11 cellular contexts compared by ENCODE assay signal in the genomic region with DNA sequence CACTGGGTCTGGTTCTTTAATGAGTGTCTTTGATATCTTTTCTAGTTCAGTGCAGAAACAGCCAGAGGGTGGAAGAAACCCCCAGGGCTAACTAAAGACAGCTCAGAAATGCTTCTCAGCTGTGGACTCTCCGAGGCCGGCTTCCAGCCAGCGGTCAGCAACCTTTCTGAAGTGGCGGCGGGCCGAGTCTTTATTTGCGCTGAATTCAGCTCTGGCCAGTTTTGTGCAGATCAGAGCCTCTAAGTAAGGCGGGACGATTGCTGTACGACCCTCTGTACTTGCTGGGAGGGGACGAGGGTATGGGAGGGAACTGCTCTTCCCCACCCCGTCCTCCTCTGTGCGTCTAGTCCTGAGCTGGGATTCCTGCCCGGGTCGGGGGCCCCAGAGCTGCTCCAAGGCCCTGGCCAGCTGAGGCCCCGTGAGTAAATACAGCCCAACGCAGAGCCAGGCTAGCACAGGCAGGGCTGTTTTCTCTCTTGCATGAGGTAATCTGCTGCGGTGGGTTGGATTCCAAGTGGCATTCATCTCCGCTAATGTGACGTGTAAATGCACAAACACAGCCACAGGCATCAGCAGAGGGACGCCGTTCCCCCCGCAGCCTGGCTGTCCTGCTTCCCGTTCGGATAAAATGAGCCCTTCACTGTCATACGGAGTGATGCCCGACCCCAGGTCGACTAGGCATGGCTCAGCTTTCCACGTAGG.
DNase-seq lines count a peak whose midpoint lies in the region; ATAC-seq and TF ChIP-seq lines count a peak whose summit lies in the region.
"Had no signal": no experiment of that assay in that cellular context is flagged by ENCODE, and none has a peak within 500 bp of the region (broad histone marks: within the 10 kb centered on the region; RNA-seq: fewer than 3 reads in every experiment).

No MANE protein-coding gene starts in this region.

- H3K4me1 ChIP-seq in GM23338 (ENCODE audit: insufficient read depth) = peaks cover 16% of the 10 kb centered on the region
- peaks cover 38 to 50% of the 10 kb centered on the region in 2 donors for H3K4me1 ChIP-seq in gastrocnemius medialis

- H3K36me3 Mint-ChIP-seq in GM23338 (ENCODE audit: low read depth) (peaks cover 4% of the 10 kb centered on the region; the same call in 2 of the 3 replicates), brain (peaks cover 5% of the 10 kb centered on the region)

- DNase-seq in GM23338 (ENCODE audit: low spot score) = no peak
- DNase-seq in iris pigment epithelial cell (ENCODE audit: low read depth) = peak; percentile 92
- DNase-seq in gastrocnemius medialis = peak; percentile 61 to 78
- no peak for DNase-seq in glomerular visceral epithelial cell (ENCODE audit: extremely low spot score)
- no peak for DNase-seq in stimulated activated CD4-positive, alpha-beta T cell treated with anti-CD3 and anti-CD28 coated beads, Interleukin-2, amount 100 ng/mL, for 48 hours
- no peak for DNase-seq in NOMO-1 treated with DMSO at 0.1 percent for 48 hours (lab: John Stamatoyannopoulos, UW; ENCODE audit: unreplicated experiment)
- DNase-seq: activated naive CD4-positive, alpha-beta T cell treated with Interleukin-2 at 50 U/mL for 16 hours had no signal

- H3K9me2 ChIP-seq in GM23338 (ENCODE audit: insufficient read depth) = no peaks in the 10 kb centered on the region

- H3K9me3 Mint-ChIP-seq in GM23338 (no peaks in the 10 kb centered on the region), brain (no peaks in the 10 kb centered on the region)

- TF ChIP-seq CTCF in GM23338 (conservative IDR thresholded peaks at IDR 0.05; ENCODE audit: low read depth in 2 of 2) (no peak), brain (conservative IDR thresholded peaks at IDR 0.05) (no peak), gastrocnemius medialis (IDR thresholded peaks at IDR 0.05 in 4 of 5, conservative IDR thresholded peaks at IDR 0.05 in 1 of 5) (no peak)

- H3K4me3 Mint-ChIP-seq in GM23338 (no peak overlapping the region), brain (peak overlapping the region; percentile 80 to 87 (median 82))

- H2AFZ ChIP-seq in GM23338 = no peak overlapping the region

- H3K27ac ChIP-seq in GM23338 (ENCODE audit: low read depth) (no peak overlapping the region; the same call in 1 of the 2 replicates), gastrocnemius medialis (peak overlapping the region; percentile 75 to 87 (median 80))
- H3K27ac ChIP-seq: neutrophil had no signal

- in situ Hi-C loops in gastrocnemius medialis (cut with MboI; ENCODE audit: low sequenced_read_pairs in 4 of 4) = loop anchor here in 3 of 4 donors (10.0 to 25.0 kb wide), 3 partner anchors 430 to 567 kb away; no protein-coding TSS in a partner anchor

- no peaks in the 10 kb centered on the region for H3K27me3 ChIP-seq in GM23338 (ENCODE audit: insufficient read depth)
- H3K27me3 ChIP-seq in gastrocnemius medialis = no peaks in the 10 kb centered on the region
- H3K27me3 ChIP-seq: neutrophil had no signal

- H3K4me2 ChIP-seq in GM23338 = no peak overlapping the region

- ATAC-seq in GM23338 (peak; percentile 62), gastrocnemius medialis (peak; percentile 45 to 52), HG03139 (IDR thresholded peaks at IDR 0.05; ENCODE audit: unreplicated experiment) (no peak)
- ATAC-seq: Panc1 had no signal

- H3K4me1 Mint-ChIP-seq in GM23338 (peaks cover 23% of the 10 kb centered on the region), brain (peaks cover 85% of the 10 kb centered on the region)

- H3K4me3 ChIP-seq in GM23338 (no peak overlapping the region), gastrocnemius medialis (peak overlapping the region; percentile 26 to 44 (median 40))

- H3K27ac Mint-ChIP-seq in GM23338 = peak overlapping the region; percentile 58
- H3K27ac Mint-ChIP-seq in brain = peak overlapping the region; percentile 76 to 95 (median 89)

- no peaks in the 10 kb centered on the region for H3K79me2 ChIP-seq in GM23338 (replicated peaks; ENCODE audit: insufficient read depth)

- H3K27me3 Mint-ChIP-seq in GM23338 (ENCODE audit: insufficient read depth, low read depth, poor library complexity) = peaks cover 5% of the 10 kb centered on the region
- peaks cover 10% of the 10 kb centered on the region for H3K27me3 Mint-ChIP-seq in brain

- intact Hi-C loops in gastrocnemius medialis (cut with DNase I; ENCODE audit: low total_unique reads) = loop anchor here (5.0 to 10.0 kb wide), 7 partner anchors 117 to 1022 kb away; a partner anchor contains a TSS

- peak in 1 of 2 donors; percentile 47 for TF ChIP-seq POLR2A in gastrocnemius medialis (IDR thresholded peaks at IDR 0.05)

- H3K36me3 ChIP-seq in GM23338 (ENCODE audit: insufficient read depth) = no peaks in the 10 kb centered on the region
- H3K36me3 ChIP-seq in gastrocnemius medialis = no peaks in the 10 kb centered on the region

- no peaks in the 10 kb centered on the region for H3F3A ChIP-seq in GM23338 (replicated peaks; ENCODE audit: low read depth)

- H4K20me1 ChIP-seq in GM23338 (replicated peaks; ENCODE audit: insufficient read depth) = no peaks in the 10 kb centered on the region; the same call in 1 of the 2 replicates

- H3K9me3 ChIP-seq in gastrocnemius medialis = no peaks in the 10 kb centered on the region
- H3K9me3 ChIP-seq: neutrophil had no signal

TF ChIP-seq in GM23338, 12 proteins besides CTCF, POLR2A, EP300 and RAD21 (continues in another document):
- TF ChIP-seq EZH2 (IDR thresholded peaks at IDR 0.05; ENCODE audit: low read depth, unreplicated experiment) (no peak), NANOG (IDR thresholded peaks at IDR 0.05; ENCODE audit: borderline replicate concordance) (no peak), ZNF331 (CRISPR knock-in tag; IDR thresholded peaks at IDR 0.05; ENCODE audit: low read depth) (no peak), JUNB (IDR thresholded peaks at IDR 0.05; ENCODE audit: unreplicated experiment) (no peak), CREB1 (CRISPR knock-in tag; IDR thresholded peaks at IDR 0.05; ENCODE audit: low read depth) (no peak), POLR2AphosphoS5 (IDR thresholded peaks at IDR 0.05; ENCODE audit: low read depth) (no peak), ZNF114 (CRISPR knock-in tag; IDR thresholded peaks at IDR 0.05) (no peak), STAT1 (IDR thresholded peaks at IDR 0.05; ENCODE audit: unreplicated experiment) (no peak), EZH2phosphoT487 (IDR thresholded peaks at IDR 0.05; ENCODE audit: unreplicated experiment) (no peak)
- TF ChIP-seq, protein P1, sequence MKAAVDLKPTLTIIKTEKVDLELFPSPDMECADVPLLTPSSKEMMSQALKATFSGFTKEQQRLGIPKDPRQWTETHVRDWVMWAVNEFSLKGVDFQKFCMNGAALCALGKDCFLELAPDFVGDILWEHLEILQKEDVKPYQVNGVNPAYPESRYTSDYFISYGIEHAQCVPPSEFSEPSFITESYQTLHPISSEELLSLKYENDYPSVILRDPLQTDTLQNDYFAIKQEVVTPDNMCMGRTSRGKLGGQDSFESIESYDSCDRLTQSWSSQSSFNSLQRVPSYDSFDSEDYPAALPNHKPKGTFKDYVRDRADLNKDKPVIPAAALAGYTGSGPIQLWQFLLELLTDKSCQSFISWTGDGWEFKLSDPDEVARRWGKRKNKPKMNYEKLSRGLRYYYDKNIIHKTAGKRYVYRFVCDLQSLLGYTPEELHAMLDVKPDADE (IDR thresholded peaks at IDR 0.05) = no peak
- TF ChIP-seq, protein P2, sequence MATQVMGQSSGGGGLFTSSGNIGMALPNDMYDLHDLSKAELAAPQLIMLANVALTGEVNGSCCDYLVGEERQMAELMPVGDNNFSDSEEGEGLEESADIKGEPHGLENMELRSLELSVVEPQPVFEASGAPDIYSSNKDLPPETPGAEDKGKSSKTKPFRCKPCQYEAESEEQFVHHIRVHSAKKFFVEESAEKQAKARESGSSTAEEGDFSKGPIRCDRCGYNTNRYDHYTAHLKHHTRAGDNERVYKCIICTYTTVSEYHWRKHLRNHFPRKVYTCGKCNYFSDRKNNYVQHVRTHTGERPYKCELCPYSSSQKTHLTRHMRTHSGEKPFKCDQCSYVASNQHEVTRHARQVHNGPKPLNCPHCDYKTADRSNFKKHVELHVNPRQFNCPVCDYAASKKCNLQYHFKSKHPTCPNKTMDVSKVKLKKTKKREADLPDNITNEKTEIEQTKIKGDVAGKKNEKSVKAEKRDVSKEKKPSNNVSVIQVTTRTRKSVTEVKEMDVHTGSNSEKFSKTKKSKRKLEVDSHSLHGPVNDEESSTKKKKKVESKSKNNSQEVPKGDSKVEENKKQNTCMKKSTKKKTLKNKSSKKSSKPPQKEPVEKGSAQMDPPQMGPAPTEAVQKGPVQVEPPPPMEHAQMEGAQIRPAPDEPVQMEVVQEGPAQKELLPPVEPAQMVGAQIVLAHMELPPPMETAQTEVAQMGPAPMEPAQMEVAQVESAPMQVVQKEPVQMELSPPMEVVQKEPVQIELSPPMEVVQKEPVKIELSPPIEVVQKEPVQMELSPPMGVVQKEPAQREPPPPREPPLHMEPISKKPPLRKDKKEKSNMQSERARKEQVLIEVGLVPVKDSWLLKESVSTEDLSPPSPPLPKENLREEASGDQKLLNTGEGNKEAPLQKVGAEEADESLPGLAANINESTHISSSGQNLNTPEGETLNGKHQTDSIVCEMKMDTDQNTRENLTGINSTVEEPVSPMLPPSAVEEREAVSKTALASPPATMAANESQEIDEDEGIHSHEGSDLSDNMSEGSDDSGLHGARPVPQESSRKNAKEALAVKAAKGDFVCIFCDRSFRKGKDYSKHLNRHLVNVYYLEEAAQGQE (IDR thresholded peaks at IDR 0.05; ENCODE audit: unreplicated experiment) = no peak

Comparison
In these comparisons a context has a peak if more than half of its experiments do, and no peak if none do; other contexts are left out.
1. DNase-seq: peak in iris pigment epithelial cell (single experiment) and gastrocnemius medialis (2 of 2); none in GM23338 (single experiment), glomerular visceral epithelial cell (single experiment), stimulated activated CD4-positive, alpha-beta T cell treated with anti-CD3 and anti-CD28 coated beads, Interleukin-2, amount 100 ng/mL, for 48 hours (0 of 2) and NOMO-1 treated with DMSO at 0.1 percent for 48 hours (single experiment).